Comparison of ENCODE assay signal across 1 cellular context in genomic region chr7:118288098-118288497, GRCh38.
TF ChIP-seq lines count a peak whose summit lies in the region.

No MANE protein-coding gene starts in this region.

TF ChIP-seq in GM23338, 12 proteins besides CTCF, POLR2A, EP300 and RAD21 (continued from another document):
- TF ChIP-seq REST (IDR thresholded peaks at IDR 0.05; ENCODE audit: unreplicated experiment) (no peak), JUNB (IDR thresholded peaks at IDR 0.05; ENCODE audit: unreplicated experiment) (no peak), POLR2AphosphoS5 (IDR thresholded peaks at IDR 0.05; ENCODE audit: low read depth) (no peak)
TF ChIP-seq in GM23338: peak in this region for 0.
